Comparison of ENCODE assay signal across 8 cellular contexts in the genomic region with DNA sequence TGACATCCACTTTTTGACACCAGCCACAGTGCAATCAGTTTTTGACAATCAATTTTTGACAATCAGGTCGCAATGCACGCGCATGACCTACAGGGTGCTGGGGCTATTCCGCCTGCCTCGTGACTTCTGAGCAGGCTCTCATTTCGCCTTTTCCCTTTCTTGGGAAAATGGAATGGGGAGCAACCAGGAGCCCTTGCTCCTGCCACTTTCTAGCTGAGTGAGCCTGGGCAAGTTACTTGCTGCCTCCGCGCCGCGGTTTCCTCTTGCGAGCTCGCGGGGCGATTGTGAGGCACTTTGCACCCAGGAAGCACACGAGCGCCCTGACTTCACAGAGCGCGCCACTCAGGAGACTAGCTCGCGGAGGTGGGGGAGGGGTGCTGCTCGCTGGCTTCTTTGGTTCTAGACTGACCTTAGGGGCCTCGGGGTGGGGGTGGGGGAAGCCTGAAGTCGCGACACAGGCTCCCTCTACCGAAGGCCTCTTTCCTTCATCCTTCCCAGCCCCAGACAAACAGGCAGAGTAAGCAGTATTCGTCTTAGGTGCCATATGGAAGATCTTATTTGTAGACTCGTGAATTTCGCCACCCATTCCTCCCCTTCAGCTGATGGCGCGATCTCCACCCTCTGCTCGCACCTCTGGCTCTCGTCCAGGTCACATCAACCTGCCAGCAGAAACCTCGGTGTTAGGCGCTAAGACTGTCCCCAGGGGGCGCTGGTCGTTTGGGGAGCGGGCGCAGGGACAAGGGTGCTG.
DNase-seq lines count a peak whose midpoint lies in the region; TF ChIP-seq lines count a peak whose summit lies in the region.

No MANE protein-coding gene starts in this region.

- H3K9me3 Mint-ChIP-seq in nephron: no peaks in the 10 kb centered on the region

- TF ChIP-seq EP300 in Ishikawa (IDR thresholded peaks at IDR 0.05; ENCODE audit: borderline replicate concordance): no peak

- TF ChIP-seq CTCF in RWPE1 (conservative IDR thresholded peaks at IDR 0.05; ENCODE audit: low read depth) (peak; percentile 98), nephron (IDR thresholded peaks at IDR 0.05; ENCODE audit: unreplicated experiment in 3 of 3) (peak; percentile 82 to 84 (median 82))

- DNase-seq in AG08396 (ENCODE audit: low spot score) (peak; percentile 85), GM19238 (ENCODE audit: insufficient read length, low spot score) (peak; percentile 72), RWPE1 (ENCODE audit: low spot score) (peak; percentile 93), fibroblast of the conjunctiva (ENCODE audit: low read depth) (peak; percentile 71)
- DNase-seq in activated effector memory CD4-positive, alpha-beta T cell treated with anti-CD3 and anti-CD28 coated beads, Interleukin-2, amount 50 U/mL, for 16 hours: peak; percentile 95
- DNase-seq in stimulated activated naive CD4-positive, alpha-beta T cell treated with Interleukin-2 at 50 U/mL for 16 hours (lab: John Stamatoyannopoulos, UW): peak; percentile 86

- peaks cover 13% of the 10 kb centered on the region for H3K36me3 Mint-ChIP-seq in nephron (ENCODE audit: low read depth)

- POLR2A ChIA-PET in RWPE1 (lab: Yijun Ruan, JAX; ENCODE audit: low non-redundant PET): interaction anchor here (0.6 kb wide), 1 partner anchor 62 kb away, joined by 3 read pairs; no protein-coding TSS in a partner anchor

- peak overlapping the region; percentile 76 to 87 (median 83) for H3K4me3 Mint-ChIP-seq in nephron

- H3K27ac Mint-ChIP-seq in nephron: peak overlapping the region; percentile 23 to 81 (median 79)

- peaks cover 7% of the 10 kb centered on the region for H3K27me3 Mint-ChIP-seq in nephron (ENCODE audit: low read depth)

- CTCF ChIA-PET in RWPE1 (lab: Yijun Ruan, JAX): interaction anchor here (0.5 to 6.3 kb wide), 47 partner anchors 8 to 1438 kb away, joined by 3 to 62 read pairs (median 4); a partner anchor contains a TSS

- peak; percentile 83 for TF ChIP-seq RAD21 in Ishikawa (IDR thresholded peaks at IDR 0.05; ENCODE audit: low read depth)

- peaks cover 4% of the 10 kb centered on the region for H3K4me1 Mint-ChIP-seq in nephron

- peak overlapping the region; percentile 51 for H3K27ac ChIP-seq in RWPE1

TF ChIP-seq in Ishikawa, 13 proteins besides CTCF, POLR2A, EP300 and RAD21:
- TF ChIP-seq TCF12 (IDR thresholded peaks at IDR 0.05; ENCODE audit: low read depth) (no peak), NFIC (IDR thresholded peaks at IDR 0.05) (peak; percentile 71)
- TF ChIP-seq, protein P1, sequence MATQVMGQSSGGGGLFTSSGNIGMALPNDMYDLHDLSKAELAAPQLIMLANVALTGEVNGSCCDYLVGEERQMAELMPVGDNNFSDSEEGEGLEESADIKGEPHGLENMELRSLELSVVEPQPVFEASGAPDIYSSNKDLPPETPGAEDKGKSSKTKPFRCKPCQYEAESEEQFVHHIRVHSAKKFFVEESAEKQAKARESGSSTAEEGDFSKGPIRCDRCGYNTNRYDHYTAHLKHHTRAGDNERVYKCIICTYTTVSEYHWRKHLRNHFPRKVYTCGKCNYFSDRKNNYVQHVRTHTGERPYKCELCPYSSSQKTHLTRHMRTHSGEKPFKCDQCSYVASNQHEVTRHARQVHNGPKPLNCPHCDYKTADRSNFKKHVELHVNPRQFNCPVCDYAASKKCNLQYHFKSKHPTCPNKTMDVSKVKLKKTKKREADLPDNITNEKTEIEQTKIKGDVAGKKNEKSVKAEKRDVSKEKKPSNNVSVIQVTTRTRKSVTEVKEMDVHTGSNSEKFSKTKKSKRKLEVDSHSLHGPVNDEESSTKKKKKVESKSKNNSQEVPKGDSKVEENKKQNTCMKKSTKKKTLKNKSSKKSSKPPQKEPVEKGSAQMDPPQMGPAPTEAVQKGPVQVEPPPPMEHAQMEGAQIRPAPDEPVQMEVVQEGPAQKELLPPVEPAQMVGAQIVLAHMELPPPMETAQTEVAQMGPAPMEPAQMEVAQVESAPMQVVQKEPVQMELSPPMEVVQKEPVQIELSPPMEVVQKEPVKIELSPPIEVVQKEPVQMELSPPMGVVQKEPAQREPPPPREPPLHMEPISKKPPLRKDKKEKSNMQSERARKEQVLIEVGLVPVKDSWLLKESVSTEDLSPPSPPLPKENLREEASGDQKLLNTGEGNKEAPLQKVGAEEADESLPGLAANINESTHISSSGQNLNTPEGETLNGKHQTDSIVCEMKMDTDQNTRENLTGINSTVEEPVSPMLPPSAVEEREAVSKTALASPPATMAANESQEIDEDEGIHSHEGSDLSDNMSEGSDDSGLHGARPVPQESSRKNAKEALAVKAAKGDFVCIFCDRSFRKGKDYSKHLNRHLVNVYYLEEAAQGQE (IDR thresholded peaks at IDR 0.05; ENCODE audit: low read depth): no peak

Comparison
In these comparisons a context has a peak if more than half of its experiments do, and no peak if none do; other contexts are left out.
1. Peak in every context shown above with its lines: DNase-seq and H3K27ac ChIP-seq.